In genomic region chrX:147803948-147804347, GRCh38 we compare ENCODE assay signal across 9 cellular contexts.
DNase-seq lines count a peak whose midpoint lies in the region; ATAC-seq and TF ChIP-seq lines count a peak whose summit lies in the region.
"Had no signal": no experiment of that assay in that cellular context is flagged by ENCODE, and none has a peak within 500 bp of the region (broad histone marks: within the 10 kb centered on the region; RNA-seq: fewer than 3 reads in every experiment).

No MANE protein-coding gene starts in this region.

- intact Hi-C loops in colonic mucosa (cut with DNase I), result loop anchor here (10.0 kb wide), 1 partner anchor 329 kb away; no protein-coding TSS in a partner anchor
- intact Hi-C loops in ovary (cut with DNase I), result no loop called here

- H3K79me2 ChIP-seq in smooth muscle cell (ENCODE audit: low read depth), result no peaks in the 10 kb centered on the region

- H3K4me1 Mint-ChIP-seq in T-cell, result peaks cover 0 to 8% (median 0%) of the 10 kb centered on the region in 3 donors

- H3K36me3 Mint-ChIP-seq in T-cell, result no peaks in the 10 kb centered on the region

- CTCF ChIA-PET in T-cell (lab: Charles Lee), result no interaction called here

- H3K27me3 ChIP-seq in colonic mucosa (no peaks in the 10 kb centered on the region), smooth muscle cell (ENCODE audit: low read depth) (no peaks in the 10 kb centered on the region), ovary (no peaks in the 10 kb centered on the region)

- no peak for TF ChIP-seq POLR2A in ovary (IDR thresholded peaks at IDR 0.05)

- H3K4me3 ChIP-seq in colonic mucosa (no peak overlapping the region), smooth muscle cell (no peak overlapping the region), ovary (no peak overlapping the region)

- H3K9me3 ChIP-seq in colonic mucosa (no peaks in the 10 kb centered on the region), smooth muscle cell (replicated peaks; ENCODE audit: low read depth) (no peaks in the 10 kb centered on the region), ovary (no peaks in the 10 kb centered on the region)

- H3K9ac ChIP-seq in colonic mucosa (ENCODE audit: low read depth in 2 of 2, low read length in 2 of 2) (no peak overlapping the region), smooth muscle cell (ENCODE audit: low read depth) (no peak overlapping the region)

- H3K27ac Mint-ChIP-seq in T-cell, result no peak overlapping the region

- H3K9me3 Mint-ChIP-seq in T-cell, result no peaks in the 10 kb centered on the region

- no peak overlapping the region for H3K27ac ChIP-seq in colonic mucosa
- no peak overlapping the region for H3K27ac ChIP-seq in smooth muscle cell (ENCODE audit: low read depth)
- no peak overlapping the region for H3K27ac ChIP-seq in ovary

- no peak overlapping the region for H3K4me3 Mint-ChIP-seq in T-cell

- H3F3A ChIP-seq in smooth muscle cell (ENCODE audit: low read depth), result no peaks in the 10 kb centered on the region

- peaks cover 0 to 13% of the 10 kb centered on the region in 2 donors for H3K27me3 Mint-ChIP-seq in T-cell

- no peak overlapping the region for H2AFZ ChIP-seq in smooth muscle cell (ENCODE audit: low read depth)

- H3K4me1 ChIP-seq in colonic mucosa, result no peaks in the 10 kb centered on the region
- no peaks in the 10 kb centered on the region for H3K4me1 ChIP-seq in smooth muscle cell (ENCODE audit: low read depth)
- no peaks in the 10 kb centered on the region for H3K4me1 ChIP-seq in ovary (ENCODE audit: insufficient read depth)

- DNase-seq in D341Med (ENCODE audit: low spot score) (peak; percentile 32), NCI-H1105 (lab: John Stamatoyannopoulos, UW) (peak; percentile 50), colonic mucosa (no peak), smooth muscle cell (lab: John Stamatoyannopoulos, UW; ENCODE audit: unreplicated experiment) (no peak), T-cell (no peak), ovary (no peak), NCI-H2081 (lab: John Stamatoyannopoulos, UW) (no peak)
- DNase-seq: right cardiac atrium had no signal

- WGBS in smooth muscle cell (ENCODE audit: low lambda C conversion rate), result 24% methylated on average over 2 of the region's 2 CpGs
- WGBS in ovary, 3 donors, result 13 to 18% (median 14%) methylated on average over 2 of the region's 2 CpGs

- peak; percentile 93 for ATAC-seq in GM19351 (IDR thresholded peaks at IDR 0.05; ENCODE audit: unreplicated experiment)
- ATAC-seq in T-cell (replicated peaks in 1 of 4), result no peak

- POLR2A ChIA-PET in T-cell (lab: Charles Lee), result no interaction called here

- TF ChIP-seq CTCF in colonic mucosa (IDR thresholded peaks at IDR 0.05) (peak; percentile 18), smooth muscle cell (IDR thresholded peaks at IDR 0.05; ENCODE audit: borderline replicate concordance, insufficient read depth, poor library complexity, severe bottlenecking) (peak; percentile 48), ovary (IDR thresholded peaks at IDR 0.05) (no peak)

- H3K36me3 ChIP-seq in colonic mucosa (no peaks in the 10 kb centered on the region), smooth muscle cell (ENCODE audit: low read depth) (no peaks in the 10 kb centered on the region), ovary (no peaks in the 10 kb centered on the region)

- TF ChIP-seq EP300 in ovary (IDR thresholded peaks at IDR 0.05), result no peak

- H4K20me1 ChIP-seq in smooth muscle cell (ENCODE audit: low read depth), result no peaks in the 10 kb centered on the region

- no peak overlapping the region for H3K4me2 ChIP-seq in smooth muscle cell

Comparison
In these comparisons a context has a peak if more than half of its experiments do, and no peak if none do; other contexts are left out.
1. DNase-seq: peak in D341Med (single experiment) and NCI-H1105 (single experiment); none in colonic mucosa (single experiment), smooth muscle cell (single experiment), T-cell (0 of 34), ovary (0 of 5) and NCI-H2081 (0 of 2).
2. CTCF ChIP-seq: peak in colonic mucosa (single experiment) and smooth muscle cell (single experiment); none in ovary (0 of 3).